8 cellular contexts compared by ENCODE assay signal in genomic region chr10:68897336-68897741, GRCh38. TPM values are rescaled to one million over a fixed set of nuclear protein-coding genes. Genes with fewer than 3 reads are reported as not detected.
DNase-seq lines count a peak whose midpoint lies in the region; ATAC-seq and TF ChIP-seq lines count a peak whose summit lies in the region.

No MANE protein-coding gene starts in this region.

- DNase-seq in AML-193 (lab: John Stamatoyannopoulos, UW) (peak; percentile 64 to 69), GM20000 (ENCODE audit: low spot score) (peak; percentile 49), NCI-H2227 (lab: John Stamatoyannopoulos, UW; ENCODE audit: unreplicated experiment) (peak; percentile 68), fibroblast of mammary gland (ENCODE audit: low read depth) (peak; percentile 77), pons (ENCODE audit: low spot score) (peak; percentile 88), left cardiac atrium (no peak)
- peak; percentile 84 for DNase-seq in activated CD4-positive, alpha-beta T cell treated with anti-CD3 and anti-CD28 coated beads, Interleukin-2, amount 10 ng/mL, durations not matched to agents 24 days and 14 days
- no peak for DNase-seq in effector CD4-positive, alpha-beta T cell

- intact Hi-C loops in activated CD4-positive, alpha-beta T cell treated with anti-CD3 and anti-CD28 coated beads, Interleukin-2, amount 10 ng/mL, durations not matched to agents 24 days and 14 days (cut with micrococcal nuclease) = loop anchor here (2.0 kb wide), 1 partner anchor 105 kb away; no protein-coding TSS in a partner anchor
- intact Hi-C loops in left cardiac atrium (cut with DNase I) = loop anchor here (5.0 to 10.0 kb wide), 3 partner anchors 103 to 345 kb away; no protein-coding TSS in a partner anchor

- peak; percentile 37 for TF ChIP-seq CTCF in GM20000 (IDR thresholded peaks at IDR 0.05; ENCODE audit: extremely low read depth, missing control alignments)
- peak; percentile 54 for TF ChIP-seq CTCF in fibroblast of mammary gland (conservative IDR thresholded peaks at IDR 0.05; ENCODE audit: control insufficient read depth, insufficient read depth, low read depth, low read length)

- H3K27ac Mint-ChIP-seq in activated CD4-positive, alpha-beta T cell treated with anti-CD3 and anti-CD28 coated beads, Interleukin-2, amount 10 ng/mL, durations not matched to agents 24 days and 14 days = peak overlapping the region; percentile 26

- no peak overlapping the region for H3K4me3 Mint-ChIP-seq in activated CD4-positive, alpha-beta T cell treated with anti-CD3 and anti-CD28 coated beads, Interleukin-2, amount 10 ng/mL, durations not matched to agents 24 days and 14 days

- no peaks in the 10 kb centered on the region for H3K9me3 Mint-ChIP-seq in activated CD4-positive, alpha-beta T cell treated with anti-CD3 and anti-CD28 coated beads, Interleukin-2, amount 10 ng/mL, durations not matched to agents 24 days and 14 days

- H3K27me3 Mint-ChIP-seq in activated CD4-positive, alpha-beta T cell treated with anti-CD3 and anti-CD28 coated beads, Interleukin-2, amount 10 ng/mL, durations not matched to agents 24 days and 14 days = peaks cover 10% of the 10 kb centered on the region

- H3K36me3 Mint-ChIP-seq in activated CD4-positive, alpha-beta T cell treated with anti-CD3 and anti-CD28 coated beads, Interleukin-2, amount 10 ng/mL, durations not matched to agents 24 days and 14 days (ENCODE audit: low read depth) = peaks cover 10% of the 10 kb centered on the region

- no peak for ATAC-seq in left cardiac atrium

- no peak overlapping the region for H3K4me3 ChIP-seq in fibroblast of mammary gland (ENCODE audit: control insufficient read depth, low read depth, low read length)

- H3K4me1 Mint-ChIP-seq in activated CD4-positive, alpha-beta T cell treated with anti-CD3 and anti-CD28 coated beads, Interleukin-2, amount 10 ng/mL, durations not matched to agents 24 days and 14 days = peaks cover 17% of the 10 kb centered on the region

RNA-seq across cellular contexts. Expression of gene DDX50, which starts 3.8 kb away (rescaled TPM):
- 60.2 and 63.0 TPM in 2 replicates for total RNA-seq in activated CD4-positive, alpha-beta T cell treated with anti-CD3 and anti-CD28 coated beads, Interleukin-2, amount 10 ng/mL, durations not matched to agents 24 days and 14 days
- 10 to 100 TPM; 22.2 to 25.5 TPM for total RNA-seq in left cardiac atrium

RNA-seq across cellular contexts. Expression of gene DDX21, which starts 58.6 kb away (rescaled TPM):
- 284 and 286 TPM in 2 replicates for total RNA-seq in activated CD4-positive, alpha-beta T cell treated with anti-CD3 and anti-CD28 coated beads, Interleukin-2, amount 10 ng/mL, durations not matched to agents 24 days and 14 days
- total RNA-seq in left cardiac atrium = 10 to 100 TPM; 18.6 to 59.3 TPM

Comparison
In these comparisons a context has a peak if more than half of its experiments do, and no peak if none do; other contexts are left out.
1. DNase-seq: peak in AML-193 (2 of 2), GM20000 (single experiment), NCI-H2227 (single experiment), activated CD4-positive, alpha-beta T cell treated with anti-CD3 and anti-CD28 coated beads, Interleukin-2, amount 10 ng/mL, durations not matched to agents 24 days and 14 days (single experiment), fibroblast of mammary gland (single experiment) and pons (single experiment); none in effector CD4-positive, alpha-beta T cell (single experiment) and left cardiac atrium (single experiment).